ENCODE assay signal across 9 cellular contexts in the genomic region with DNA sequence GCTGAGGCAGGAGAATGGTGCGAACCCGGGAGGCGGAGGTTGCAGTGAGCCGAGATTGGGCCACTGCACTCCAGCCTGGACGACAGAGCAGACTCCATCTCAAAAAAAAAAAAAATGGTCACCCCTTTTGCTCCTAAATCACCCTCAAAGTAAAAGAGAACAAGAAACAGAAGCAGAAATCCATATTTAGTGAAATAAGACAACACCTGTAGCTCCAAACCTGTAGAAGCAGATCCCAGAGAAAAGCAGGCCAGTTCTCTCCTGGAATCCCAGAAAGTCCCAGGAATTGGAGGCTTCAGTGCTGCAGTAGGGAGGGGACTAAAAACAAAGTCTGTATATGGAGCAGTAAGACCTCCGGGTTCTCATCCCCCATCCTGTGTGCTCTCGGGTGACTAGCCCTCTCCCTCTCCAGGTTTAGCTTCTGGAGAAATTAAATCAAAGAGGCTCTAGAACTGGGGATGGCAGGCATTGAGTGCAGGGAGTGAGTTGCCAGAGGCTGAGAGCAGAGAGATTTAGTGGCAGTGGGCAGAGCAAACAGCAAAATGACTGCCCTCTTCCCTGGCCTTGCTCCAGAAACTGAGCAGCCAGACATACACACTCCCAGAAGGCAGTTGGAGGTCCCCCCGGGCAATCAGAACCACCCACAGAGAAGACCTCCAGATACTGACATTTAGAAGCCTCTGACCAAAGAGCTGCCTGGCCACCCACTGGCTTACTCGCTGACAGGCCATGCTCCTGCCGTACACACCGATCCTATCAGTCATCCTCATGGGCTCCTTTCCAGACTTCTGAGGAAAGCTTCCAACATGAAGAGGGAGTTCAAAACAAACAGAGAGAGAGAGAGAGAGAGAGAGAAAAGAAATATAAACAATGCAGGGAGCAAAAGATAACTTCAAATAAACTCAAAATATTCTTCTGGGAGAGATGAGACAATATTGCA. TPM values are rescaled to one million over a fixed set of nuclear protein-coding genes. Genes with fewer than 3 reads are reported as not detected.
DNase-seq lines count a peak whose midpoint lies in the region; ATAC-seq, FAIRE-seq and TF ChIP-seq lines count a peak whose summit lies in the region.
"Had no signal": no experiment of that assay in that cellular context is flagged by ENCODE, and none has a peak within 500 bp of the region (broad histone marks: within the 10 kb centered on the region; RNA-seq: fewer than 3 reads in every experiment).

No MANE protein-coding gene starts in this region.

- no peak overlapping the region for H2BK12ac ChIP-seq in mesenchymal stem cell (ENCODE audit: low read length in 2 of 2)

- peak; percentile 66 to 94 for DNase-seq in A549 (ENCODE audit: low read depth in 1 of 2, low spot score in 1 of 2)
- peak; percentile 96 for DNase-seq in MG63
- peak; percentile 95 to 99 for DNase-seq in cardiac fibroblast (ENCODE audit: low read depth in 2 of 2)
- peak; percentile 93 for DNase-seq in mesenchymal stem cell
- no peak for DNase-seq in SW480 (ENCODE audit: low spot score)
- DNase-seq in stimulated activated CD4-positive, alpha-beta T cell treated with anti-CD3 and anti-CD28 coated beads, Interleukin-4, amount 100 ng/mL, for 1 hour: no peak
- DNase-seq in RPMI8226: no peak
- DNase-seq in stimulated activated CD4-positive, alpha-beta T cell treated with anti-CD3 and anti-CD28 coated beads, Interleukin-2, amount 100 ng/mL, for 24 hours: no peak
- DNase-seq: DND-41 had no signal

- no peak overlapping the region for H3K23ac ChIP-seq in mesenchymal stem cell (ENCODE audit: low read length in 2 of 2)

- peak overlapping the region; percentile 56 for H3K9ac ChIP-seq in mesenchymal stem cell (ENCODE audit: low read length)

- H3K4me1 ChIP-seq in A549: peaks cover 32% of the 10 kb centered on the region
- H3K4me1 ChIP-seq in mesenchymal stem cell (ENCODE audit: control insufficient read depth, insufficient read depth, low read depth, low read length): peaks cover 14% of the 10 kb centered on the region

- H3K4me3 ChIP-seq in A549 (peak overlapping the region; percentile 19; the same call in 1 of the 3 replicates), MG63 (no peak overlapping the region), cardiac fibroblast (replicated peaks in 1 of 2; ENCODE audit: low read depth in 2 of 2, low read length in 2 of 2) (no peak overlapping the region), mesenchymal stem cell (ENCODE audit: insufficient read depth in 1 of 2, low read depth in 1 of 2, low read length in 2 of 2) (peak overlapping the region in 1 of 2 experiments; percentile 31)

- H3K27ac ChIP-seq in A549 (peak overlapping the region; percentile 87 to 90), mesenchymal stem cell (ENCODE audit: low read length, poor library complexity, severe bottlenecking) (peak overlapping the region; percentile 83)

- peaks cover 12% of the 10 kb centered on the region; the same call in 1 of the 2 replicates for H3K36me3 ChIP-seq in MG63
- peaks cover 0 to 4% of the 10 kb centered on the region in 2 experiments for H3K36me3 ChIP-seq in mesenchymal stem cell (ENCODE audit: control insufficient read depth in 1 of 2, insufficient read depth in 2 of 2, low read depth in 1 of 2, low read length in 2 of 2)

- TF ChIP-seq RAD21 in A549 (conservative IDR thresholded peaks at IDR 0.05 in 1 of 2, IDR thresholded peaks at IDR 0.05 in 1 of 2): 0 out of 5 replicates have a peak, but pooled peaks of 1 of the 2 experiments have one; percentile 33

- H3K79me1 ChIP-seq in mesenchymal stem cell (replicated peaks; ENCODE audit: low read length, poor library complexity, severe bottlenecking): peaks cover 2% of the 10 kb centered on the region

- H3K18ac ChIP-seq in mesenchymal stem cell (ENCODE audit: low read depth in 1 of 2, low read length in 2 of 2): peak overlapping the region in 1 of 2 experiments; percentile 68

- no peak overlapping the region for H4K8ac ChIP-seq in mesenchymal stem cell (ENCODE audit: low read length)

- H2AK5ac ChIP-seq in mesenchymal stem cell (ENCODE audit: low read length, severe bottlenecking): peak overlapping the region; percentile 33

- TF ChIP-seq POLR2A in A549 (IDR thresholded peaks at IDR 0.05; ENCODE audit: low read length): no peak

- peak overlapping the region in 1 of 2 experiments; percentile 35 for H3K4ac ChIP-seq in mesenchymal stem cell (ENCODE audit: low read depth in 1 of 2, low read length in 2 of 2)

- CTCF ChIA-PET in A549 (lab: Yijun Ruan, JAX): interaction anchor here (0.6 to 32.3 kb wide), 9 partner anchors 9 to 52 kb away, joined by 3 to 850 read pairs (median 5); no protein-coding TSS in a partner anchor

- peak; percentile 96 to 97 for ATAC-seq in A549

- H3K4me2 ChIP-seq in A549: peak overlapping the region; percentile 81
- H3K4me2 ChIP-seq in mesenchymal stem cell (ENCODE audit: low read length, poor library complexity, severe bottlenecking): peak overlapping the region; percentile 0

- no peak for TF ChIP-seq CTCF in A549 (IDR thresholded peaks at IDR 0.05)
- no peak for TF ChIP-seq CTCF in cardiac fibroblast (IDR thresholded peaks at IDR 0.05; ENCODE audit: low read depth, low read length)

- TF ChIP-seq EP300 in A549 (IDR thresholded peaks at IDR 0.05): peak; percentile 61 to 68; a peak in 2 of 5 replicates

- no peak overlapping the region for H3K14ac ChIP-seq in mesenchymal stem cell (ENCODE audit: low read length in 2 of 2)

- 42% methylated on average over 11 of the region's 11 CpGs for WGBS in A549 (ENCODE audit: missing lambda C conversion rate)
- 62% methylated on average over 8 of the region's 11 CpGs for WGBS in mesenchymal stem cell

- no peak overlapping the region for H2BK5ac ChIP-seq in mesenchymal stem cell (ENCODE audit: low read depth, low read length, poor library complexity, severe bottlenecking)

- no peak for FAIRE-seq in A549 (lab: Jason Lieb, UNC)

- no peak overlapping the region for H2BK15ac ChIP-seq in mesenchymal stem cell (ENCODE audit: low read depth, poor library complexity, severe bottlenecking)

- no peak overlapping the region for H2BK120ac ChIP-seq in mesenchymal stem cell (ENCODE audit: low read depth, low read length)

- POLR2A ChIA-PET in A549 (lab: Yijun Ruan, JAX): interaction anchor here (0.9 to 1.0 kb wide), 3 partner anchors 9 to 19 kb away, joined by 3 to 4 read pairs (median 3); no protein-coding TSS in a partner anchor

- H3K9me3 ChIP-seq in A549 (no peaks in the 10 kb centered on the region), MG63 (no peaks in the 10 kb centered on the region), mesenchymal stem cell (ENCODE audit: control insufficient read depth, low read length) (no peaks in the 10 kb centered on the region)

- H3K27me3 ChIP-seq in MG63 (no peaks in the 10 kb centered on the region), mesenchymal stem cell (ENCODE audit: control insufficient read depth in 1 of 2, insufficient read depth in 1 of 2, low read length in 2 of 2) (no peaks in the 10 kb centered on the region)

- no peak overlapping the region for H2AFZ ChIP-seq in mesenchymal stem cell (ENCODE audit: low read depth, low read length)

- H4K91ac ChIP-seq in mesenchymal stem cell (ENCODE audit: low read length): no peak overlapping the region

TF ChIP-seq in A549, 52 proteins besides CTCF, POLR2A, EP300 and RAD21 (continues in another document):
- TF ChIP-seq, protein P1, sequence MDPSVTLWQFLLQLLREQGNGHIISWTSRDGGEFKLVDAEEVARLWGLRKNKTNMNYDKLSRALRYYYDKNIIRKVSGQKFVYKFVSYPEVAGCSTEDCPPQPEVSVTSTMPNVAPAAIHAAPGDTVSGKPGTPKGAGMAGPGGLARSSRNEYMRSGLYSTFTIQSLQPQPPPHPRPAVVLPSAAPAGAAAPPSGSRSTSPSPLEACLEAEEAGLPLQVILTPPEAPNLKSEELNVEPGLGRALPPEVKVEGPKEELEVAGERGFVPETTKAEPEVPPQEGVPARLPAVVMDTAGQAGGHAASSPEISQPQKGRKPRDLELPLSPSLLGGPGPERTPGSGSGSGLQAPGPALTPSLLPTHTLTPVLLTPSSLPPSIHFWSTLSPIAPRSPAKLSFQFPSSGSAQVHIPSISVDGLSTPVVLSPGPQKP (IDR thresholded peaks at IDR 0.05; ENCODE audit: low read depth, low read length): no peak
- TF ChIP-seq FOXS1 (CRISPR knock-in tag; IDR thresholded peaks at IDR 0.05) (peak; percentile 93), JUN (IDR thresholded peaks at IDR 0.05) (peak; percentile 67 to 68; a peak in 3 of 5 replicates), JUNB (IDR thresholded peaks at IDR 0.05) (peak; percentile 64; the same call in 1 of the 2 replicates), PHF8 (IDR thresholded peaks at IDR 0.05; ENCODE audit: borderline replicate concordance, low read depth) (no peak), CBX2 (IDR thresholded peaks at IDR 0.05; ENCODE audit: borderline replicate concordance, low read depth) (no peak), RCOR1 (IDR thresholded peaks at IDR 0.05; ENCODE audit: low read depth, low read length) (no peak), GATA3 (IDR thresholded peaks at IDR 0.05; ENCODE audit: borderline replicate concordance) (peak; percentile 85), EHMT2 (IDR thresholded peaks at IDR 0.05; ENCODE audit: low read depth) (no peak), NR3C1 (IDR thresholded peaks at IDR 0.05) (no peak), FOSL2 (IDR thresholded peaks at IDR 0.05) (peak; percentile 33), FOSL2 (CRISPR knock-in tag; IDR thresholded peaks at IDR 0.05) (peak; percentile 50), MAX (IDR thresholded peaks at IDR 0.05) (peak; percentile 83)

RNA-seq across cellular contexts. Expression of gene MLXIP, which starts 6.3 kb away (rescaled TPM):
- 7.0 and 11.6 TPM in 2 replicates for polyA plus RNA-seq in A549 (2011; rRNA removed)
- polyA plus RNA-seq in A549 (2012; cell fraction: cytosol; rRNA removed): 11.5 and 15.8 TPM in 2 replicates
- polyA plus RNA-seq in A549 (2012; cell fraction: nucleus; rRNA removed): 36.8 and 38.6 TPM in 2 replicates
- polyA plus RNA-seq in A549 (2017; fragmentation: RNase III; extraction: RNeasy Plus Mini Kit Qiagen cat#74134 plus additional on column Dnase treatment): 18.1 to 21.4 TPM (median 21.2 TPM) in 3 replicates
- polyA minus RNA-seq in A549 (2011; rRNA and poly(A)+ RNA removed): 19.7 and 23.3 TPM in 2 replicates
- total RNA-seq in MG63 (2014; rRNA removed; shearing (Covaris generic); ENCODE audit: low replicate concordance): 3.5 and 4.0 TPM in 2 replicates
- 61.2 TPM for polyA plus RNA-seq in mesenchymal stem cell (2013, experiment 1 of 2)
- polyA plus RNA-seq in mesenchymal stem cell (2013, experiment 2 of 2): 58.9 TPM

RNA-seq across cellular contexts. Expression of gene BCL7A, which starts 50.6 kb away (rescaled TPM):
- 9.4 and 9.8 TPM in 2 replicates for polyA plus RNA-seq in A549 (2011; rRNA removed)
- polyA plus RNA-seq in A549 (2012; cell fraction: cytosol; rRNA removed): 11.1 and 13.2 TPM in 2 replicates
- polyA plus RNA-seq in A549 (2012; cell fraction: nucleus; rRNA removed): 13.0 and 15.7 TPM in 2 replicates
- 6.7 to 9.2 TPM (median 6.8 TPM) in 3 replicates for polyA plus RNA-seq in A549 (2017; fragmentation: RNase III; extraction: RNeasy Plus Mini Kit Qiagen cat#74134 plus additional on column Dnase treatment)
- polyA minus RNA-seq in A549 (2011; rRNA and poly(A)+ RNA removed): 9.3 and 10.6 TPM in 2 replicates
- total RNA-seq in MG63 (2014; rRNA removed; shearing (Covaris generic); ENCODE audit: low replicate concordance): 1.8 and 2.4 TPM in 2 replicates
- 6.3 TPM for polyA plus RNA-seq in mesenchymal stem cell (2013, experiment 1 of 2)
- polyA plus RNA-seq in mesenchymal stem cell (2013, experiment 2 of 2): 5.9 TPM

Comparison
In these comparisons a context has a peak if more than half of its experiments do, and no peak if none do; other contexts are left out.
1. DNase-seq: peak in A549 (2 of 2), MG63 (single experiment), cardiac fibroblast (2 of 2) and mesenchymal stem cell (single experiment); none in SW480 (single experiment), stimulated activated CD4-positive, alpha-beta T cell treated with anti-CD3 and anti-CD28 coated beads, Interleukin-4, amount 100 ng/mL, for 1 hour (single experiment), RPMI8226 (single experiment) and stimulated activated CD4-positive, alpha-beta T cell treated with anti-CD3 and anti-CD28 coated beads, Interleukin-2, amount 100 ng/mL, for 24 hours (0 of 2).